ENCODE assay signal across 1 cellular context in genomic region chr12:121776190-121777098, GRCh38.
TF ChIP-seq lines count a peak whose summit lies in the region.

No MANE protein-coding gene starts in this region.

TF ChIP-seq in K562, 482 proteins besides CTCF, POLR2A, EP300 and RAD21 (continued from another document):
- no peak for TF ChIP-seq TRIM25 (IDR thresholded peaks at IDR 0.05; ENCODE audit: borderline replicate concordance)
- TF ChIP-seq ZNF511 (CRISPR knock-in tag; IDR thresholded peaks at IDR 0.05), result peak; percentile 32; the same call in 1 of the 2 replicates
- no peak for TF ChIP-seq RBM39 (optimal IDR thresholded peaks at IDR 0.05; ENCODE audit: low read depth, low read length)
- TF ChIP-seq HDAC2 (IDR thresholded peaks at IDR 0.05), result peak; percentile 38; the same call in 1 of the 2 replicates
- peak; percentile 51; the same call in 1 of the 2 replicates for TF ChIP-seq MTA3 (IDR thresholded peaks at IDR 0.05; ENCODE audit: borderline replicate concordance)
- TF ChIP-seq CEBPG (CRISPR knock-in tag; IDR thresholded peaks at IDR 0.05), result no peak
- no peak for TF ChIP-seq CEBPG (tag; conservative IDR thresholded peaks at IDR 0.05 in 1 of 2, IDR thresholded peaks at IDR 0.05 in 1 of 2)
- TF ChIP-seq NFYB (IDR thresholded peaks at IDR 0.05; ENCODE audit: extremely low read depth, insufficient read length), result no peak
- no peak for TF ChIP-seq MAFG (tag; conservative IDR thresholded peaks at IDR 0.05)
- TF ChIP-seq JUN (IDR thresholded peaks at IDR 0.05; ENCODE audit: borderline replicate concordance, low read depth, low read length), result no peak
- TF ChIP-seq JUN (CRISPR knock-in tag; IDR thresholded peaks at IDR 0.05; ENCODE audit: borderline replicate concordance), result 0 out of 2 replicates have a peak, but pooled peaks have one; percentile 30
- no peak for TF ChIP-seq TSC22D4 (tag; IDR thresholded peaks at IDR 0.05)
- no peak for TF ChIP-seq HMG20B (CRISPR knock-in tag; IDR thresholded peaks at IDR 0.05)
- TF ChIP-seq ZNF695 (CRISPR knock-in tag; IDR thresholded peaks at IDR 0.05), result no peak
- TF ChIP-seq FOXA3 (CRISPR knock-in tag; conservative IDR thresholded peaks at IDR 0.05 in 1 of 2, IDR thresholded peaks at IDR 0.05 in 1 of 2), result peak in 1 of 2 experiments; percentile 46; a peak in 1 of 4 replicates
- TF ChIP-seq HDAC3 (IDR thresholded peaks at IDR 0.05; ENCODE audit: borderline replicate concordance, partially characterized antibody), result no peak
- no peak for TF ChIP-seq ZNF232 (CRISPR knock-in tag; IDR thresholded peaks at IDR 0.05)
- peak; percentile 41; the same call in 1 of the 2 replicates for TF ChIP-seq POLR2G (IDR thresholded peaks at IDR 0.05; ENCODE audit: low read depth, low read length)
- TF ChIP-seq TFAP4 (CRISPR knock-in tag; IDR thresholded peaks at IDR 0.05; ENCODE audit: borderline replicate concordance), result peak; percentile 58; the same call in 1 of the 2 replicates
- TF ChIP-seq MECOM (CRISPR knock-in tag; IDR thresholded peaks at IDR 0.05), result no peak
- TF ChIP-seq MAZ (CRISPR knock-in tag; conservative IDR thresholded peaks at IDR 0.05 in 1 of 2, IDR thresholded peaks at IDR 0.05 in 1 of 2), result peak; percentile 47 to 55
- TF ChIP-seq ZBTB2 (IDR thresholded peaks at IDR 0.05), result 0 out of 2 replicates have a peak, but pooled peaks have one; percentile 17
- no peak for TF ChIP-seq HMBOX1 (IDR thresholded peaks at IDR 0.05)
- no peak for TF ChIP-seq ZSCAN32 (CRISPR knock-in tag; IDR thresholded peaks at IDR 0.05)
- TF ChIP-seq ZMIZ1 (IDR thresholded peaks at IDR 0.05; ENCODE audit: low read depth in 2 of 2, low read length in 2 of 2), result no peak
- TF ChIP-seq CHAMP1 (IDR thresholded peaks at IDR 0.05), result no peak
- no peak for TF ChIP-seq JUNB (CRISPR knock-in tag; conservative IDR thresholded peaks at IDR 0.05)
- TF ChIP-seq GATAD2A (IDR thresholded peaks at IDR 0.05), result 0 out of 2 replicates have a peak, but pooled peaks have one; percentile 56
- TF ChIP-seq L3MBTL2 (IDR thresholded peaks at IDR 0.05), result 0 out of 2 replicates have a peak, but pooled peaks have one; percentile 24
- TF ChIP-seq REST (CRISPR knock-in tag; IDR thresholded peaks at IDR 0.05; ENCODE audit: low read depth), result no peak
- peak; percentile 56; the same call in 1 of the 2 replicates for TF ChIP-seq CC2D1A (IDR thresholded peaks at IDR 0.05)
- TF ChIP-seq BCL6 (CRISPR knock-in tag; IDR thresholded peaks at IDR 0.05), result no peak
- TF ChIP-seq MAX (CRISPR knock-in tag; IDR thresholded peaks at IDR 0.05), result peak; percentile 36; the same call in 1 of the 2 replicates
- TF ChIP-seq ZNF740 (CRISPR knock-in tag; IDR thresholded peaks at IDR 0.05), result peak; percentile 95
- peak in 1 of 2 experiments; percentile 72; a peak in 2 of 4 replicates for TF ChIP-seq ZNF740 (tag; IDR thresholded peaks at IDR 0.05)
